ENCODE assay signal across 22 cellular contexts in genomic region chr1:91026320-91026719, GRCh38. TPM values are rescaled to one million over a fixed set of nuclear protein-coding genes. Genes with fewer than 3 reads are reported as not detected.
A peak's percentile ranks its signal among the peaks of the same experiment; 100 is the strongest.
DNase-seq lines count a peak whose midpoint lies in the region; ATAC-seq, FAIRE-seq and TF ChIP-seq lines count a peak whose summit lies in the region.
"Had no signal": no experiment of that assay in that cellular context is flagged by ENCODE, and none has a peak within 500 bp of the region (broad histone marks: within the 10 kb centered on the region; RNA-seq: fewer than 3 reads in every experiment).

No MANE protein-coding gene starts in this region.

- peak; percentile 23 for ATAC-seq in GM21390 (IDR thresholded peaks at IDR 0.05; ENCODE audit: unreplicated experiment)
- ATAC-seq: activated CD8-positive, alpha-beta memory T cell treated with anti-CD3 and anti-CD28 coated beads, Interleukin-2, amount 10 ng/mL, durations not matched to agents 7 days and 5 days; activated T-helper 17 cell treated with anti-CD3 and anti-CD28 coated beads, Interleukin-2, amount 50 U/mL, for 72 hours; gastrocnemius medialis had no signal

- no peaks in the 10 kb centered on the region for H3K36me3 Mint-ChIP-seq in activated CD4-positive, alpha-beta memory T cell treated with anti-CD3 and anti-CD28 coated beads, Interleukin-2, amount 10 ng/mL, durations not matched to agents 7 days and 5 days (ENCODE audit: low read depth)
- H3K36me3 Mint-ChIP-seq: activated CD8-positive, alpha-beta memory T cell treated with anti-CD3 and anti-CD28 coated beads, Interleukin-2, amount 10 ng/mL, durations not matched to agents 7 days and 5 days; activated naive CD8-positive, alpha-beta T cell treated with anti-CD3 and anti-CD28 coated beads for 36 hours had no signal

- POLR2A ChIA-PET in activated CD4-positive, alpha-beta memory T cell treated with anti-CD3 and anti-CD28 coated beads, Interleukin-2, amount 10 ng/mL, durations not matched to agents 7 days and 5 days (lab: Charles Lee), result no interaction called here

- TF ChIP-seq CTCF in liver (IDR thresholded peaks at IDR 0.05; ENCODE audit: low read depth, low read length, missing input control), result no peak

- peaks cover 4% of the 10 kb centered on the region for H3K27me3 Mint-ChIP-seq in activated CD4-positive, alpha-beta memory T cell treated with anti-CD3 and anti-CD28 coated beads, Interleukin-2, amount 10 ng/mL, durations not matched to agents 7 days and 5 days

- H3K27ac ChIP-seq in liver (ENCODE audit: low read depth in 1 of 2, low read length in 2 of 2), result peak overlapping the region; percentile 28 to 71
- H3K27ac ChIP-seq: esophagus muscularis mucosa, gastrocnemius medialis had no signal

- no peaks in the 10 kb centered on the region for H3K27me3 ChIP-seq in liver (ENCODE audit: control insufficient read depth in 4 of 4, insufficient read depth in 4 of 4, low read length in 3 of 4)
- H3K27me3 ChIP-seq: BE2C, gastrocnemius medialis had no signal

- H3K4me1 Mint-ChIP-seq in activated CD4-positive, alpha-beta memory T cell treated with anti-CD3 and anti-CD28 coated beads, Interleukin-2, amount 10 ng/mL, durations not matched to agents 7 days and 5 days, result peaks cover 9% of the 10 kb centered on the region

- DNase-seq in GM12891 (ENCODE audit: insufficient read length, low spot score), result no peak
- DNase-seq in NCI-H510A (lab: John Stamatoyannopoulos, UW), result peak; percentile 49
- DNase-seq in hypothalamus (lab: John Stamatoyannopoulos, UW), result no peak
- DNase-seq in activated CD4-positive, alpha-beta memory T cell treated with anti-CD3 and anti-CD28 coated beads, Interleukin-2, amount 10 ng/mL, durations not matched to agents 7 days and 5 days, result no peak
- DNase-seq in NCI-H2196 (lab: John Stamatoyannopoulos, UW; ENCODE audit: unreplicated experiment), result no peak
- DNase-seq: activated CD8-positive, alpha-beta memory T cell treated with anti-CD3 and anti-CD28 coated beads, Interleukin-2, amount 10 ng/mL, durations not matched to agents 7 days and 5 days; activated naive CD8-positive, alpha-beta T cell treated with anti-CD3 and anti-CD28 coated beads for 36 hours; BE2C; Caco-2; effector CD4-positive, alpha-beta T cell; EL; gastrocnemius medialis; islet precursor cell; KBM-7; MV-4-11; NCI-H2081; NCI-H748 treated with DMSO at 0.1 percent for 48 hours; Right ventricle myocardium superior had no signal

- TF ChIP-seq POLR2A in GM12891 (IDR thresholded peaks at IDR 0.05; ENCODE audit: low read depth, low read length), result no peak

- CTCF ChIA-PET in activated CD4-positive, alpha-beta memory T cell treated with anti-CD3 and anti-CD28 coated beads, Interleukin-2, amount 10 ng/mL, durations not matched to agents 7 days and 5 days (lab: Charles Lee), result interaction anchor here (0.7 kb wide), 1 partner anchor 219 kb away, joined by 4 read pairs; no protein-coding TSS in a partner anchor

- H3K4me1 ChIP-seq in liver (ENCODE audit: control insufficient read depth in 4 of 4, insufficient read depth in 4 of 4, low read length in 3 of 4), result peaks cover 0 to 12% (median 2%) of the 10 kb centered on the region in 4 donors
- H3K4me1 ChIP-seq: BE2C had no signal

- peak overlapping the region in 1 of 3 donors; percentile 22 for H3K4me3 ChIP-seq in liver (ENCODE audit: low read depth in 1 of 3, low read length in 3 of 3)
- H3K4me3 ChIP-seq: esophagus muscularis mucosa, gastrocnemius medialis had no signal

- no peaks in the 10 kb centered on the region for H3K36me3 ChIP-seq in liver (ENCODE audit: control insufficient read depth in 4 of 4, insufficient read depth in 3 of 4, low read depth in 1 of 4, low read length in 3 of 4)
- H3K36me3 ChIP-seq: BE2C, esophagus muscularis mucosa, gastrocnemius medialis had no signal

- peak overlapping the region in 1 of 2 donors; percentile 48 for H3K9ac ChIP-seq in liver (ENCODE audit: low read depth in 1 of 2, low read length in 2 of 2)

- peak; percentile 26 for FAIRE-seq in GM12891 (lab: Jason Lieb, UNC)

- 34% methylated on average over 4 of the region's 4 CpGs for WGBS in liver

- H3K27ac Mint-ChIP-seq in activated CD4-positive, alpha-beta memory T cell treated with anti-CD3 and anti-CD28 coated beads, Interleukin-2, amount 10 ng/mL, durations not matched to agents 7 days and 5 days, result no peak overlapping the region
- H3K27ac Mint-ChIP-seq: activated CD8-positive, alpha-beta memory T cell treated with anti-CD3 and anti-CD28 coated beads, Interleukin-2, amount 10 ng/mL, durations not matched to agents 7 days and 5 days; activated naive CD8-positive, alpha-beta T cell treated with anti-CD3 and anti-CD28 coated beads for 36 hours; activated T-helper 17 cell treated with anti-CD3 and anti-CD28 coated beads, Interleukin-2, amount 50 U/mL, for 72 hours had no signal

- H3K4me3 Mint-ChIP-seq in activated CD4-positive, alpha-beta memory T cell treated with anti-CD3 and anti-CD28 coated beads, Interleukin-2, amount 10 ng/mL, durations not matched to agents 7 days and 5 days, result no peak overlapping the region
- H3K4me3 Mint-ChIP-seq: activated CD8-positive, alpha-beta memory T cell treated with anti-CD3 and anti-CD28 coated beads, Interleukin-2, amount 10 ng/mL, durations not matched to agents 7 days and 5 days; activated naive CD8-positive, alpha-beta T cell treated with anti-CD3 and anti-CD28 coated beads for 36 hours; activated T-helper 17 cell treated with anti-CD3 and anti-CD28 coated beads, Interleukin-2, amount 50 U/mL, for 72 hours had no signal

- no peaks in the 10 kb centered on the region for H3K9me3 Mint-ChIP-seq in activated CD4-positive, alpha-beta memory T cell treated with anti-CD3 and anti-CD28 coated beads, Interleukin-2, amount 10 ng/mL, durations not matched to agents 7 days and 5 days
- H3K9me3 Mint-ChIP-seq: activated naive CD8-positive, alpha-beta T cell treated with anti-CD3 and anti-CD28 coated beads for 36 hours; activated T-helper 17 cell treated with anti-CD3 and anti-CD28 coated beads, Interleukin-2, amount 50 U/mL, for 72 hours had no signal

- TF ChIP-seq RAD21 in liver (IDR thresholded peaks at IDR 0.05), result peak in 1 of 2 donors; percentile 47

- H3K9me3 ChIP-seq in liver (ENCODE audit: control insufficient read depth in 4 of 4, low read length in 3 of 4), result no peaks in the 10 kb centered on the region
- H3K9me3 ChIP-seq: BE2C, Caco-2, esophagus muscularis mucosa, gastrocnemius medialis had no signal

TF ChIP-seq in GM12891, 5 proteins besides CTCF, POLR2A, EP300 and RAD21:
- no peak for TF ChIP-seq TAF1 (IDR thresholded peaks at IDR 0.05; ENCODE audit: low read depth, low read length)
- TF ChIP-seq POU2F2 (IDR thresholded peaks at IDR 0.05; ENCODE audit: low read depth, low read length), result no peak
- TF ChIP-seq SPI1 (IDR thresholded peaks at IDR 0.05; ENCODE audit: low read depth, low read length), result no peak

TF ChIP-seq in liver, 16 proteins besides CTCF, POLR2A, EP300 and RAD21:
- TF ChIP-seq RXRA (IDR thresholded peaks at IDR 0.05), result peak; percentile 6 to 41
- peak; percentile 25 for TF ChIP-seq ATF3 (IDR thresholded peaks at IDR 0.05)
- TF ChIP-seq SP1 (IDR thresholded peaks at IDR 0.05), result peak; percentile 77
- no peak for TF ChIP-seq NR2F2 (IDR thresholded peaks at IDR 0.05)
- peak in 1 of 2 donors; percentile 36 for TF ChIP-seq HNF4A (conservative IDR thresholded peaks at IDR 0.05)
- no peak for TF ChIP-seq GABPA (IDR thresholded peaks at IDR 0.05 in 1 of 2, conservative IDR thresholded peaks at IDR 0.05 in 1 of 2)
- TF ChIP-seq REST (IDR thresholded peaks at IDR 0.05), result no peak
TF ChIP-seq in liver: peak in this region for 4.

RNA-seq across cellular contexts. Expression of gene ZNF644, which starts 4.5 kb away (rescaled TPM):
- polyA plus RNA-seq in GM12891 (2012; ENCODE audit: low read depth, missing spikeins), result 8.4 TPM
- 10 to 100 TPM; 35.6 to 38.8 TPM for total RNA-seq in liver
- polyA plus RNA-seq in liver, result 10 to 100 TPM in 1 of 2 donors, 1 to 10 TPM in 1; 6.8 to 18.7 TPM
- total RNA-seq in activated CD4-positive, alpha-beta memory T cell treated with anti-CD3 and anti-CD28 coated beads, Interleukin-2, amount 10 ng/mL, durations not matched to agents 7 days and 5 days, result 10 to 100 TPM; 50.9 to 56.1 TPM
